Comparison of ENCODE assay signal across 8 cellular contexts in the genomic region with DNA sequence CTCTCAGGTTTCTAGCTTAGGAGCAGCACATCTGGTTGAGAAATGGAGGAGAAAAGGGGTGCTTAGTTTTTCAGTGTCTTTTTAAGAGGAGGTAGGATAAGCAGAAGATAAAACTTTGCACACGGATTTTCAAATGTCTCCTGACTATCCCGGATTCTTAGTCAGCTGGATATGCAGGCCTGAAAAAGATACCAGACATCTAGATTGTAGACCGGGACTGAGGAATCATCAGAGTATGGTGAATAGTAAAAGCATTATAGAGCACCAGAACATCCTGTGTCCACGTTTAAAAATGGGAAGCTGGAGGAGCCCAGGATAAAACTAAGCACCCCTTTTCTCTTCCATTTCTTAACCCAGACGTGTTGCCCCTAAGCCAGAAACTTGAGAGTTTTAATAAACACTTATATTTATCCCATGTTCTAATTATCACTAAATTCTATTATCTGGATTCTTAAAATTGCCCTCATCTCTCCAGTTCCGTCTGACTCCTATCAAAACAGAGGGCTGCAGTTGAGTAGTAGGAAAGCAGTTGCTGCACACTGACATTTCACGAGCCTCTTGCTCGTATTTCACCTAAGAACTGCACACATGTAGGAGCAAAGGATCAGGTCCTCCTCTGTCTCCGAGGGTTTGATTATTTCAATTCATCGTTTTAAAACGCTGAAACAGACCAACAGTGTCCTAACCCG. TPM values are rescaled to one million over a fixed set of nuclear protein-coding genes. Genes with fewer than 3 reads are reported as not detected.
DNase-seq lines count a peak whose midpoint lies in the region; ATAC-seq and TF ChIP-seq lines count a peak whose summit lies in the region.

No MANE protein-coding gene starts in this region.

- H3K27me3 Mint-ChIP-seq in WTC11 (ENCODE audit: low read depth) (no peaks in the 10 kb centered on the region), glutamatergic neuron (ENCODE audit: unreplicated experiment) (no peaks in the 10 kb centered on the region)

- H3K4me3 Mint-ChIP-seq in WTC11 (peak overlapping the region; percentile 97), glutamatergic neuron (ENCODE audit: unreplicated experiment) (peak overlapping the region; percentile 97)

- POLR2A ChIA-PET in WTC11 (lab: Charles Lee): interaction anchor here (1.0 to 1.4 kb wide), 2 partner anchors 9 to 20 kb away, joined by 3 read pairs; no protein-coding TSS in a partner anchor

- peaks cover 25% of the 10 kb centered on the region for H3K36me3 Mint-ChIP-seq in WTC11
- H3K36me3 Mint-ChIP-seq in glutamatergic neuron (ENCODE audit: unreplicated experiment): peaks cover 6% of the 10 kb centered on the region

- ATAC-seq in HG03521 (IDR thresholded peaks at IDR 0.05; ENCODE audit: unreplicated experiment) (peak; percentile 32), WTC11 (peak; percentile 17)

- H3K4me1 Mint-ChIP-seq in WTC11 (peaks cover 29% of the 10 kb centered on the region), glutamatergic neuron (ENCODE audit: low read depth, unreplicated experiment) (peaks cover 2% of the 10 kb centered on the region)

- H3K27ac Mint-ChIP-seq in WTC11: peak overlapping the region; percentile 89
- H3K27ac Mint-ChIP-seq in glutamatergic neuron (ENCODE audit: unreplicated experiment): peak overlapping the region; percentile 92

- H3K9me3 Mint-ChIP-seq in WTC11 (peaks cover 12% of the 10 kb centered on the region), glutamatergic neuron (ENCODE audit: unreplicated experiment) (peaks cover 4% of the 10 kb centered on the region)

- TF ChIP-seq CTCF in GM20000 (IDR thresholded peaks at IDR 0.05; ENCODE audit: extremely low read depth, missing control alignments) (no peak), WTC11 (IDR thresholded peaks at IDR 0.05) (no peak), glutamatergic neuron (IDR thresholded peaks at IDR 0.05; ENCODE audit: partially characterized antibody, unreplicated experiment) (no peak)

- peak; percentile 50 for DNase-seq in DMS53 treated with DMSO at 0.1 percent for 48 hours (lab: John Stamatoyannopoulos, UW; ENCODE audit: unreplicated experiment)
- DNase-seq in GM20000 (ENCODE audit: low spot score): peak; percentile 4
- no peak for DNase-seq in WTC11 (ENCODE audit: low spot score)
- DNase-seq in glutamatergic neuron: no peak
- peak; percentile 24 for DNase-seq in pons (ENCODE audit: low spot score)
- no peak for DNase-seq in hepatic stellate cell (ENCODE audit: low spot score)
- no peak for DNase-seq in H4 (ENCODE audit: low spot score)

- CTCF ChIA-PET in WTC11 (lab: Charles Lee): no interaction called here

TF ChIP-seq in WTC11, 78 proteins besides CTCF, POLR2A, EP300 and RAD21 (continues in another document):
- no peak for TF ChIP-seq MYBL2 (CRISPR knock-in tag; IDR thresholded peaks at IDR 0.05)
- TF ChIP-seq PRDM15 (CRISPR knock-in tag; IDR thresholded peaks at IDR 0.05): no peak
- TF ChIP-seq, protein P1, sequence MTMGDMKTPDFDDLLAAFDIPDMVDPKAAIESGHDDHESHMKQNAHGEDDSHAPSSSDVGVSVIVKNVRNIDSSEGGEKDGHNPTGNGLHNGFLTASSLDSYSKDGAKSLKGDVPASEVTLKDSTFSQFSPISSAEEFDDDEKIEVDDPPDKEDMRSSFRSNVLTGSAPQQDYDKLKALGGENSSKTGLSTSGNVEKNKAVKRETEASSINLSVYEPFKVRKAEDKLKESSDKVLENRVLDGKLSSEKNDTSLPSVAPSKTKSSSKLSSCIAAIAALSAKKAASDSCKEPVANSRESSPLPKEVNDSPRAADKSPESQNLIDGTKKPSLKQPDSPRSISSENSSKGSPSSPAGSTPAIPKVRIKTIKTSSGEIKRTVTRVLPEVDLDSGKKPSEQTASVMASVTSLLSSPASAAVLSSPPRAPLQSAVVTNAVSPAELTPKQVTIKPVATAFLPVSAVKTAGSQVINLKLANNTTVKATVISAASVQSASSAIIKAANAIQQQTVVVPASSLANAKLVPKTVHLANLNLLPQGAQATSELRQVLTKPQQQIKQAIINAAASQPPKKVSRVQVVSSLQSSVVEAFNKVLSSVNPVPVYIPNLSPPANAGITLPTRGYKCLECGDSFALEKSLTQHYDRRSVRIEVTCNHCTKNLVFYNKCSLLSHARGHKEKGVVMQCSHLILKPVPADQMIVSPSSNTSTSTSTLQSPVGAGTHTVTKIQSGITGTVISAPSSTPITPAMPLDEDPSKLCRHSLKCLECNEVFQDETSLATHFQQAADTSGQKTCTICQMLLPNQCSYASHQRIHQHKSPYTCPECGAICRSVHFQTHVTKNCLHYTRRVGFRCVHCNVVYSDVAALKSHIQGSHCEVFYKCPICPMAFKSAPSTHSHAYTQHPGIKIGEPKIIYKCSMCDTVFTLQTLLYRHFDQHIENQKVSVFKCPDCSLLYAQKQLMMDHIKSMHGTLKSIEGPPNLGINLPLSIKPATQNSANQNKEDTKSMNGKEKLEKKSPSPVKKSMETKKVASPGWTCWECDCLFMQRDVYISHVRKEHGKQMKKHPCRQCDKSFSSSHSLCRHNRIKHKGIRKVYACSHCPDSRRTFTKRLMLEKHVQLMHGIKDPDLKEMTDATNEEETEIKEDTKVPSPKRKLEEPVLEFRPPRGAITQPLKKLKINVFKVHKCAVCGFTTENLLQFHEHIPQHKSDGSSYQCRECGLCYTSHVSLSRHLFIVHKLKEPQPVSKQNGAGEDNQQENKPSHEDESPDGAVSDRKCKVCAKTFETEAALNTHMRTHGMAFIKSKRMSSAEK (CRISPR knock-in tag; IDR thresholded peaks at IDR 0.05; ENCODE audit: borderline replicate concordance): no peak
- no peak for TF ChIP-seq SMAD4 (CRISPR knock-in tag; IDR thresholded peaks at IDR 0.05)
- TF ChIP-seq FOXK1 (CRISPR knock-in tag; IDR thresholded peaks at IDR 0.05): no peak
- TF ChIP-seq, protein P2, sequence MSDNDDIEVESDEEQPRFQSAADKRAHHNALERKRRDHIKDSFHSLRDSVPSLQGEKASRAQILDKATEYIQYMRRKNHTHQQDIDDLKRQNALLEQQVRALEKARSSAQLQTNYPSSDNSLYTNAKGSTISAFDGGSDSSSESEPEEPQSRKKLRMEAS (CRISPR knock-in tag; IDR thresholded peaks at IDR 0.05): no peak
- no peak for TF ChIP-seq ZNF671 (CRISPR knock-in tag; IDR thresholded peaks at IDR 0.05)
- no peak for TF ChIP-seq ZNF416 (CRISPR knock-in tag; IDR thresholded peaks at IDR 0.05)
- no peak for TF ChIP-seq SOX15 (CRISPR knock-in tag; IDR thresholded peaks at IDR 0.05)
- no peak for TF ChIP-seq ETV6 (CRISPR knock-in tag; IDR thresholded peaks at IDR 0.05)
- TF ChIP-seq ESRRA (CRISPR knock-in tag; IDR thresholded peaks at IDR 0.05; ENCODE audit: borderline replicate concordance): no peak
- no peak for TF ChIP-seq ZNF512 (CRISPR knock-in tag; IDR thresholded peaks at IDR 0.05; ENCODE audit: borderline replicate concordance)
- no peak for TF ChIP-seq ZBTB43 (CRISPR knock-in tag; IDR thresholded peaks at IDR 0.05)
- TF ChIP-seq CBFB (CRISPR knock-in tag; IDR thresholded peaks at IDR 0.05; ENCODE audit: low read depth): no peak
- no peak for TF ChIP-seq JAZF1 (CRISPR knock-in tag; IDR thresholded peaks at IDR 0.05)

RNA-seq across cellular contexts. Expression of gene PIGK, which starts 0.6 kb away (rescaled TPM):
- total RNA-seq in WTC11 (2021) (20.5 to 22.9 TPM (median 21.7 TPM) in 3 replicates), glutamatergic neuron (ENCODE audit: unreplicated experiment) (15.3 TPM)
- total RNA-seq in H4 (2014; rRNA removed; shearing (Covaris generic)): 45.9 and 62.9 TPM in 2 replicates

Comparison
In these comparisons a context has a peak if more than half of its experiments do, and no peak if none do; other contexts are left out.
1. DNase-seq: peak in DMS53 treated with DMSO at 0.1 percent for 48 hours (single experiment), GM20000 (single experiment) and pons (single experiment); none in WTC11 (single experiment), glutamatergic neuron (single experiment), hepatic stellate cell (single experiment) and H4 (single experiment).